In the genomic region with DNA sequence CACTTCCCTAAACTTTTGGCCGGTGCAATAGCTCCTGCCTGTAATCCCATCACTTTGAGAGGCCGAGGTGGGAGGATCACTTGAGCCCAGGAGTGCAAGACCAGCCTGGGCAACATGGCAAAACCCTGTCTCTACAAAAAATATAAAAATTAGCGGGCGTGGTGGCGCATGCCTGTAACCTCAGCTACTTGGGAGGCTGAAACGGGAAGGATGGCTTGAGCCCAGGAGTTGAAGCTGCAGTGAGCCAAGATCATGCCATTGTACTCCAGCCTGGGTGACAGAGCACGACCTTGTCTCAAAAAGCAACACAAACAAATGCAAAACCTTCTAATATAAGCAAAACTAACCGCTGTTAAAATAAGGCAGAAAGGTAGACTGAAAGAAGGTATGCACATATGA, we compare ENCODE assay signal across 12 cellular contexts. TPM values are rescaled to one million over a fixed set of nuclear protein-coding genes. Genes with fewer than 3 reads are reported as not detected.
DNase-seq lines count a peak whose midpoint lies in the region; ATAC-seq and TF ChIP-seq lines count a peak whose summit lies in the region.
"Had no signal": no experiment of that assay in that cellular context is flagged by ENCODE, and none has a peak within 500 bp of the region (broad histone marks: within the 10 kb centered on the region; RNA-seq: fewer than 3 reads in every experiment).

No MANE protein-coding gene starts in this region.

- no peaks in the 10 kb centered on the region for H4K20me1 ChIP-seq in PC-3 (ENCODE audit: low read length)

- CTCF ChIA-PET in PC-3 (lab: Charles Lee): interaction anchor here (0.6 to 1.1 kb wide), 2 partner anchors 11 to 77 kb away, joined by 3 to 18 read pairs; no protein-coding TSS in a partner anchor

- POLR2A ChIA-PET in PC-3 (lab: Charles Lee; ENCODE audit: unreplicated experiment): interaction anchor here (0.6 to 0.7 kb wide), 3 partner anchors 11 to 51 kb away, joined by 3 to 4 read pairs (median 4); no protein-coding TSS in a partner anchor

- H3K4me2 ChIP-seq in PC-3 (ENCODE audit: low read length): peak overlapping the region; percentile 78

- TF ChIP-seq CTCF in PC-3 (conservative IDR thresholded peaks at IDR 0.05; ENCODE audit: low read depth, low read length) (no peak), brain microvascular endothelial cell (IDR thresholded peaks at IDR 0.05; ENCODE audit: low read depth, low read length, missing control alignments) (no peak), lower lobe of right lung (IDR thresholded peaks at IDR 0.05) (no peak), transverse colon (IDR thresholded peaks at IDR 0.05) (no peak)

- ATAC-seq in PC-3: no peak
- no peak for ATAC-seq in lower lobe of right lung
- ATAC-seq in sciatic nerve: no peak
- no peak for ATAC-seq in HG03460 (IDR thresholded peaks at IDR 0.05; ENCODE audit: unreplicated experiment)
- ATAC-seq: T-cell had no signal

- H3K27me3 ChIP-seq in PC-3 (ENCODE audit: low read length) (no peaks in the 10 kb centered on the region), brain microvascular endothelial cell (replicated peaks) (no peaks in the 10 kb centered on the region), lower lobe of right lung (ENCODE audit: low read depth) (no peaks in the 10 kb centered on the region), transverse colon (no peaks in the 10 kb centered on the region)

- TF ChIP-seq EP300 in transverse colon (IDR thresholded peaks at IDR 0.05; ENCODE audit: low read depth): no peak

- H3K4me3 ChIP-seq in PC-3 (ENCODE audit: low read length): peak overlapping the region; percentile 36; the same call in 1 of the 2 replicates
- H3K4me3 ChIP-seq in brain microvascular endothelial cell (ENCODE audit: low read depth, low read length): no peak overlapping the region
- H3K4me3 ChIP-seq in lower lobe of right lung: no peak overlapping the region
- no peak overlapping the region for H3K4me3 ChIP-seq in transverse colon

- H3K9me3 ChIP-seq in PC-3 (ENCODE audit: low read length) (no peaks in the 10 kb centered on the region), lower lobe of right lung (no peaks in the 10 kb centered on the region), transverse colon (no peaks in the 10 kb centered on the region)

- H3K9me2 ChIP-seq in PC-3 (replicated peaks; ENCODE audit: low read length): no peaks in the 10 kb centered on the region

- H2AFZ ChIP-seq in PC-3 (ENCODE audit: low read length): no peak overlapping the region

- H3K27ac ChIP-seq in PC-3 (ENCODE audit: low read length) (peak overlapping the region; percentile 95), brain microvascular endothelial cell (peak overlapping the region; percentile 82), lower lobe of right lung (peak overlapping the region; percentile 19), transverse colon (peak overlapping the region; percentile 70 to 78 (median 76))

- H3K79me2 ChIP-seq in PC-3 (ENCODE audit: low read length): peaks cover 68% of the 10 kb centered on the region

- intact Hi-C loops in PC-3 (cut with micrococcal nuclease): loop anchor here (1.0 to 2.0 kb wide), 3 partner anchors 21 to 51 kb away; a partner anchor contains a TSS
- intact Hi-C loops in lower lobe of right lung (cut with DNase I): no loop called here
- intact Hi-C loops in transverse colon (cut with DNase I; ENCODE audit: low total_unique reads): no loop called here
- intact Hi-C loops in sciatic nerve (cut with DNase I): no loop called here

- H3K36me3 ChIP-seq in PC-3 (ENCODE audit: low read depth, low read length) (no peaks in the 10 kb centered on the region), brain microvascular endothelial cell (replicated peaks) (no peaks in the 10 kb centered on the region), lower lobe of right lung (no peaks in the 10 kb centered on the region), transverse colon (no peaks in the 10 kb centered on the region)

- in situ Hi-C loops in brain microvascular endothelial cell (cut with HindIII; ENCODE audit: low pct_ligation_motif_present, low sequenced_read_pairs): no loop called here
- in situ Hi-C loops in transverse colon (cut with MboI; ENCODE audit: low pct_ligation_motif_present in 1 of 4, low pct_unique_long_range_greater_than_20kb in 1 of 4, low sequenced_read_pairs in 3 of 4): no loop called here

- no peak for TF ChIP-seq POLR2A in transverse colon (IDR thresholded peaks at IDR 0.05)

- DNase-seq in PC-3 (no peak), brain microvascular endothelial cell (no peak), lower lobe of right lung (no peak), transverse colon (no peak), sciatic nerve (ENCODE audit: low spot score) (no peak), activated gamma-delta T cell (lab: John Stamatoyannopoulos, UW) (no peak)
- DNase-seq: activated naive CD4-positive, alpha-beta T cell treated with anti-CD3 and anti-CD28 coated beads for 36 hours; KBM-7; NCI-H446; T-cell had no signal

- peak overlapping the region; percentile 47 for H3K9ac ChIP-seq in PC-3 (ENCODE audit: low read length)

- 63 to 78% methylated on average over 6 to 8 of the region's 8 CpGs for WGBS in transverse colon (ENCODE audit: low coverage in 1 of 2), 2 donors

- TSS peak; percentile 89 for BruUV-seq in PC-3 (replicated peaks; lab: Mats Ljungman, UMichigan)

- H3K4me1 ChIP-seq in PC-3 (ENCODE audit: insufficient read depth, low read length): peaks cover 48% of the 10 kb centered on the region
- H3K4me1 ChIP-seq in lower lobe of right lung: peaks cover 26% of the 10 kb centered on the region
- peaks cover 2 to 67% (median 26%) of the 10 kb centered on the region in 4 donors for H3K4me1 ChIP-seq in transverse colon

- peaks cover 11% of the 10 kb centered on the region for H3F3A ChIP-seq in PC-3 (ENCODE audit: low read length, unreplicated experiment)

RNA-seq across cellular contexts. Expression of a gene that starts 25.9 kb away (rescaled TPM):
- total RNA-seq in PC-3 (2014; rRNA removed): 12.6 and 20.8 TPM in 2 replicates
- total RNA-seq in lower lobe of right lung: 18.4 TPM
- total RNA-seq in transverse colon: 10 to 100 TPM; 17.7 to 32.9 (median 22.9) TPM
- total RNA-seq in sciatic nerve: 17.3 TPM
- total RNA-seq: OCI-LY7 had no signal

Comparison
In these comparisons a context has a peak if more than half of its experiments do, and no peak if none do; other contexts are left out.
1. H3K27ac ChIP-seq: peak in every context shown above with its lines; median percentile 95 in PC-3; 82 in brain microvascular endothelial cell; 76 in transverse colon; 19 in lower lobe of right lung.